In the genomic region with DNA sequence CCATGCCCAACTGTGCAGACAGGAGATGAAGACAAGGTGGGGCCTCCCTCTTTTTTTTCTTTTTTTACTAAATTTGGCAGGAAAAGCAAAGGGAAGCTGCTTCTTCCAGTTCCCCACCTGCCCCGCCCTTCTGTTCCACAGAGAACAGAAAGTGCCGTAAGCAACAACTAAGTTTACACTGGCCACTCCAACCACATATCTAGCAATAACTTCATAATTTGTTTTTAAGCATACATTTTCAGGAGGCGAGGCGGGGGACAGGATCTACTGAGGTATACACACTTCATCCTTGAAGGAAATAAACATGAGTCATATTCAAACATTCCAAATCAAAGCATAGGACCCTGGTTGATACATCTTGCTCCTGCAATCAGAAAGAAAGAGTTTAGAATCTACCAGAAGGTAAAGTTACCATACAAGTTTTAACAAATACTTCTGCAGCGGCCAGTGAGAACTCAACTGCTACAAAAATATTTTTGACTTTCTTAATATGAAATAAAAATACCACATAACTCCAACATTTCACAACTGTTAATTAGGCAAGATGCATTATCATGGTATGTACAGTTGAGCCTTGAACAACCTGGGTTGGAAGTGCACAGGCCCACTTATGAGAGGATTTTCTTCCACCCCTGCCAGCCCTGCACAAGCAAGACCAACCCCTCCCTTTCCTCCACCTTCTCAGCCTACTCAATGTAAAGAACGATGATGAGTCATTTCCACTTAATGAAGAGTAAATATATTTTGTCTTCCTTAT, we compare ENCODE assay signal across 14 cellular contexts. TPM values are rescaled to one million over a fixed set of nuclear protein-coding genes. Genes with fewer than 3 reads are reported as not detected.
DNase-seq lines count a peak whose midpoint lies in the region; ATAC-seq, FAIRE-seq and TF ChIP-seq lines count a peak whose summit lies in the region.
"Had no signal": no experiment of that assay in that cellular context is flagged by ENCODE, and none has a peak within 500 bp of the region (broad histone marks: within the 10 kb centered on the region; RNA-seq: fewer than 3 reads in every experiment).

No MANE protein-coding gene starts in this region.

- POLR2A ChIA-PET in endothelial cell of umbilical vein (lab: Charles Lee) = no interaction called here

- no peaks in the 10 kb centered on the region for H3K36me3 ChIP-seq in endothelial cell of umbilical vein (ENCODE audit: control insufficient read depth in 2 of 2, extremely low read depth in 1 of 2, insufficient read depth in 2 of 2, low read length in 2 of 2)

- H3K9me1 ChIP-seq in endothelial cell of umbilical vein (replicated peaks; ENCODE audit: control insufficient read depth, extremely low read depth, insufficient read depth, low read length) = no peaks in the 10 kb centered on the region

- no peaks in the 10 kb centered on the region for H3K79me2 ChIP-seq in endothelial cell of umbilical vein (ENCODE audit: control insufficient read depth, insufficient read depth, low read length)

- H3K27me3 ChIP-seq in endothelial cell of umbilical vein (ENCODE audit: control insufficient read depth in 2 of 2, insufficient read depth in 2 of 2, low read length in 2 of 2) = no peaks in the 10 kb centered on the region

- peak overlapping the region; percentile 60 for H3K27ac ChIP-seq in endothelial cell of umbilical vein (ENCODE audit: insufficient read depth, low read depth, low read length)

- dilution Hi-C loops in endothelial cell of umbilical vein (cut with MboI; ENCODE audit: extremely low pct_ligation_motif_present, low sequenced_read_pairs) = no loop called here

- CTCF ChIA-PET in endothelial cell of umbilical vein (lab: Charles Lee) = interaction anchor here (1.0 to 1.4 kb wide), 4 partner anchors 10 to 136 kb away, joined by 3 to 4 read pairs (median 4); no protein-coding TSS in a partner anchor

- FAIRE-seq in endothelial cell of umbilical vein (lab: Jason Lieb, UNC) = peak; percentile 76
- FAIRE-seq: endometrium had no signal

- BruUV-seq in endothelial cell of umbilical vein (replicated peaks; lab: Mats Ljungman, UMichigan) = no TSS peak

- H3K9me3 Mint-ChIP-seq in activated T-helper 2 cell treated with anti-CD3 and anti-CD28 coated beads, Interferon-gamma antibody, Interleukin-2, Interleukin-4, amounts not matched to agents 10 μg/mL and 5 μg/mL and 100 μg/mL, durations not matched to agents 14 hours and 24 hours and 36 hours = no peaks in the 10 kb centered on the region
- H3K9me3 Mint-ChIP-seq: CD4-positive, alpha-beta T cell; stimulated activated naive CD8-positive, alpha-beta T cell treated with anti-CD3 and anti-CD28 coated beads, Interleukin-15, Interleukin-2, amounts not matched to agents 100 ng/mL and 50 ng/mL, for 24 hours had no signal

- peaks cover 14% of the 10 kb centered on the region for H3K36me3 Mint-ChIP-seq in activated T-helper 2 cell treated with anti-CD3 and anti-CD28 coated beads, Interferon-gamma antibody, Interleukin-2, Interleukin-4, amounts not matched to agents 10 μg/mL and 5 μg/mL and 100 μg/mL, durations not matched to agents 14 hours and 24 hours and 36 hours (ENCODE audit: low read depth)

- H4K20me1 ChIP-seq in endothelial cell of umbilical vein (replicated peaks; ENCODE audit: control insufficient read depth, extremely low read depth, insufficient read depth, low read length) = no peaks in the 10 kb centered on the region

- H3K4me3 Mint-ChIP-seq in activated T-helper 2 cell treated with anti-CD3 and anti-CD28 coated beads, Interferon-gamma antibody, Interleukin-2, Interleukin-4, amounts not matched to agents 10 μg/mL and 5 μg/mL and 100 μg/mL, durations not matched to agents 14 hours and 24 hours and 36 hours (ENCODE audit: low read depth) = no peak overlapping the region
- H3K4me3 Mint-ChIP-seq: CD4-positive, alpha-beta T cell; stimulated activated naive CD8-positive, alpha-beta T cell treated with anti-CD3 and anti-CD28 coated beads, Interleukin-15, Interleukin-2, amounts not matched to agents 100 ng/mL and 50 ng/mL, for 24 hours had no signal

- H3K9ac ChIP-seq in endothelial cell of umbilical vein (replicated peaks; ENCODE audit: extremely low read depth, insufficient read depth, low read length) = peak overlapping the region; percentile 29

- H3K4me3 ChIP-seq in NB4 (ENCODE audit: low read depth, low read length) (no peak overlapping the region), endothelial cell of umbilical vein (replicated peaks in 1 of 3; ENCODE audit: insufficient read depth in 1 of 3, low read depth in 1 of 3, low read length in 3 of 3) (peak overlapping the region in 1 of 3 experiments; percentile 3)

- ATAC-seq in omental fat pad (ENCODE audit: low FRiP score) = peak; percentile 28
- ATAC-seq in HG03439 (IDR thresholded peaks at IDR 0.05; ENCODE audit: unreplicated experiment) = no peak
- no peak for ATAC-seq in GM19463 (IDR thresholded peaks at IDR 0.05; ENCODE audit: unreplicated experiment)

- peaks cover 40% of the 10 kb centered on the region for H3K4me1 ChIP-seq in endothelial cell of umbilical vein (ENCODE audit: control insufficient read depth, extremely low read depth, insufficient read depth, low read length)

- intact Hi-C loops in endothelial cell of umbilical vein (cut with micrococcal nuclease) = loop anchor here (5.0 kb wide), 1 partner anchor 141 kb away; no protein-coding TSS in a partner anchor
- intact Hi-C loops in activated T-helper 2 cell treated with anti-CD3 and anti-CD28 coated beads, Interferon-gamma antibody, Interleukin-2, Interleukin-4, amounts not matched to agents 10 μg/mL and 5 μg/mL and 100 μg/mL, durations not matched to agents 14 hours and 24 hours and 36 hours (cut with micrococcal nuclease) = no loop called here

- H3K9me3 ChIP-seq in endothelial cell of umbilical vein (replicated peaks; ENCODE audit: control insufficient read depth, insufficient read depth, low read length) = no peaks in the 10 kb centered on the region

- TF ChIP-seq POLR2A in NB4 (IDR thresholded peaks at IDR 0.05; ENCODE audit: extremely low read depth, insufficient read length) (no peak), endothelial cell of umbilical vein (IDR thresholded peaks at IDR 0.05; ENCODE audit: low read depth, low read length) (no peak)

- no peak overlapping the region for H2AFZ ChIP-seq in endothelial cell of umbilical vein (ENCODE audit: low read depth, low read length)

- peak; percentile 32 for DNase-seq in CD1c-positive myeloid dendritic cell (ENCODE audit: extremely low spot score)
- DNase-seq in NB4 (ENCODE audit: low read depth) = peak; percentile 38
- peak; percentile 71 for DNase-seq in endothelial cell of umbilical vein (ENCODE audit: low read depth, low spot score)
- no peak for DNase-seq in omental fat pad (ENCODE audit: low spot score)
- no peak for DNase-seq in activated T-helper 2 cell treated with anti-CD3 and anti-CD28 coated beads, Interferon-gamma antibody, Interleukin-2, Interleukin-4, amounts not matched to agents 10 μg/mL and 5 μg/mL and 100 μg/mL, durations not matched to agents 14 hours and 24 hours and 36 hours (ENCODE audit: low spot score)
- no peak for DNase-seq in NCI-H2081 treated with DMSO at 0.1 percent for 48 hours (lab: John Stamatoyannopoulos, UW)
- DNase-seq: activated CD4-positive, alpha-beta T cell treated with anti-CD3 and anti-CD28 coated beads for 1 hour; activated T-cell treated with anti-CD3 and anti-CD28 coated beads, Interleukin-2, amount 50 U/mL, for 48 hours; CD4-positive, alpha-beta T cell; NCI-H774 had no signal

- no peaks in the 10 kb centered on the region for H3K27me3 Mint-ChIP-seq in activated T-helper 2 cell treated with anti-CD3 and anti-CD28 coated beads, Interferon-gamma antibody, Interleukin-2, Interleukin-4, amounts not matched to agents 10 μg/mL and 5 μg/mL and 100 μg/mL, durations not matched to agents 14 hours and 24 hours and 36 hours (ENCODE audit: low read depth)
- H3K27me3 Mint-ChIP-seq: CD4-positive, alpha-beta T cell; stimulated activated naive CD8-positive, alpha-beta T cell treated with anti-CD3 and anti-CD28 coated beads, Interleukin-15, Interleukin-2, amounts not matched to agents 100 ng/mL and 50 ng/mL, for 24 hours had no signal

- TF ChIP-seq CTCF in NB4 (IDR thresholded peaks at IDR 0.05; ENCODE audit: low read depth, low read length) (no peak), endothelial cell of umbilical vein (IDR thresholded peaks at IDR 0.05; ENCODE audit: extremely low read depth in 1 of 2, insufficient read depth in 1 of 2, low read depth in 1 of 2, low read length in 2 of 2) (no peak), omental fat pad (IDR thresholded peaks at IDR 0.05) (no peak)

- peaks cover 51% of the 10 kb centered on the region for H3K4me1 Mint-ChIP-seq in activated T-helper 2 cell treated with anti-CD3 and anti-CD28 coated beads, Interferon-gamma antibody, Interleukin-2, Interleukin-4, amounts not matched to agents 10 μg/mL and 5 μg/mL and 100 μg/mL, durations not matched to agents 14 hours and 24 hours and 36 hours (ENCODE audit: low read depth)

- H3K4me2 ChIP-seq in endothelial cell of umbilical vein (ENCODE audit: insufficient read depth, low read length) = peak overlapping the region; percentile 70

- no peak overlapping the region for H3K27ac Mint-ChIP-seq in activated T-helper 2 cell treated with anti-CD3 and anti-CD28 coated beads, Interferon-gamma antibody, Interleukin-2, Interleukin-4, amounts not matched to agents 10 μg/mL and 5 μg/mL and 100 μg/mL, durations not matched to agents 14 hours and 24 hours and 36 hours
- H3K27ac Mint-ChIP-seq: CD4-positive, alpha-beta T cell; stimulated activated naive CD8-positive, alpha-beta T cell treated with anti-CD3 and anti-CD28 coated beads, Interleukin-15, Interleukin-2, amounts not matched to agents 100 ng/mL and 50 ng/mL, for 24 hours had no signal

TF ChIP-seq in endothelial cell of umbilical vein, 7 proteins besides CTCF, POLR2A, EP300 and RAD21 (continues in another document):
- peak; percentile 54 for TF ChIP-seq FOS (IDR thresholded peaks at IDR 0.05; ENCODE audit: borderline replicate concordance, insufficient read depth, low read length)
- TF ChIP-seq, protein P1, sequence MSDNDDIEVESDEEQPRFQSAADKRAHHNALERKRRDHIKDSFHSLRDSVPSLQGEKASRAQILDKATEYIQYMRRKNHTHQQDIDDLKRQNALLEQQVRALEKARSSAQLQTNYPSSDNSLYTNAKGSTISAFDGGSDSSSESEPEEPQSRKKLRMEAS (IDR thresholded peaks at IDR 0.05; ENCODE audit: insufficient read depth, insufficient read length) = no peak

RNA-seq across cellular contexts. Expression of a gene that starts 50.7 kb away (rescaled TPM):
- 96.9 and 107 TPM in 2 replicates for total RNA-seq in endothelial cell of umbilical vein
- polyA plus RNA-seq in endothelial cell of umbilical vein = 40.9 and 41.0 TPM in 2 replicates
- polyA plus RNA-seq in endothelial cell of umbilical vein (2011; cell fraction: cytosol; rRNA removed) = 33.9 and 34.0 TPM in 2 replicates
- polyA plus RNA-seq in endothelial cell of umbilical vein (2011; cell fraction: nucleus; rRNA removed) = 101 and 110 TPM in 2 replicates
- polyA plus RNA-seq in endothelial cell of umbilical vein (2012) = 35.9 and 41.9 TPM in 2 replicates
- 241 and 261 TPM in 2 replicates for polyA minus RNA-seq in endothelial cell of umbilical vein
- 13.8 TPM for polyA minus RNA-seq in endothelial cell of umbilical vein (2011; cell fraction: cytosol; rRNA and poly(A)+ RNA removed)
- 607 and 766 TPM in 2 replicates for polyA minus RNA-seq in endothelial cell of umbilical vein (2011; cell fraction: nucleus; rRNA and poly(A)+ RNA removed)
- 100 to 1,000 TPM in 1 of 4 donors, 10 to 100 TPM in 3; 72.4 to 128 (median 76.7) TPM for total RNA-seq in omental fat pad
- total RNA-seq in activated T-helper 2 cell treated with anti-CD3 and anti-CD28 coated beads, Interferon-gamma antibody, Interleukin-2, Interleukin-4, amounts not matched to agents 10 μg/mL and 5 μg/mL and 100 μg/mL, durations not matched to agents 14 hours and 24 hours and 36 hours = 132 and 138 TPM in 2 replicates

Comparison
In these comparisons a context has a peak if more than half of its experiments do, and no peak if none do; other contexts are left out.
1. DNase-seq: peak in CD1c-positive myeloid dendritic cell (single experiment), NB4 (single experiment) and endothelial cell of umbilical vein (single experiment); none in omental fat pad (single experiment), activated T-helper 2 cell treated with anti-CD3 and anti-CD28 coated beads, Interferon-gamma antibody, Interleukin-2, Interleukin-4, amounts not matched to agents 10 μg/mL and 5 μg/mL and 100 μg/mL, durations not matched to agents 14 hours and 24 hours and 36 hours (single experiment) and NCI-H2081 treated with DMSO at 0.1 percent for 48 hours (single experiment).